18 cellular contexts compared by ENCODE assay signal in the genomic region with DNA sequence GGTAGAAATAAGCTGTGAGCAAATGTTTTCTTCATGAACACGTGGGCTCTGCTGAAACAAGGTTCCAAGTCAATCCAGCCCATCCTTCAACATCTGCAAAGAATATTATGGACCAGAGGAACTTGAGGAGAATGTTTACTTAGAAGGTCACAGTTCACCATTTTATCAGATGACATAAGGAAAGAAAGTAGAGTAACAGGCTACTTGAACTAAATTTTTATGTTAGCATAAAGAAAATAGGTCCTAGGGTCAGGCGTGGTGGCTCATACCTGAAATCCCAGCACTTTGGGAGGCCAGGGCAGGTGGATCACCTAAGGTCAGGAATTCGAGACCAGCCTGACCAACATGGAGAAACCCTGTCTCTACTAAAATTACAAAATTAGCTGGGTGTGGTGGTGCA. TPM values are rescaled to one million over a fixed set of nuclear protein-coding genes. Genes with fewer than 3 reads are reported as not detected.
"Had no signal": no experiment of that assay in that cellular context is flagged by ENCODE, and none has a peak within 500 bp of the region (broad histone marks: within the 10 kb centered on the region; RNA-seq: fewer than 3 reads in every experiment).

No MANE protein-coding gene starts in this region.

RNA-seq across cellular contexts. Expression of gene ERVV-1, which starts 30.6 kb away (rescaled TPM):
- total RNA-seq: activated naive CD4-positive, alpha-beta T cell treated with anti-CD3 and anti-CD28 coated beads for 36 hours; activated naive CD4-positive, alpha-beta T cell treated with anti-CD3 and anti-CD28 coated beads, Interleukin-2, amount 50 U/mL, for 72 hours; activated naive CD8-positive, alpha-beta T cell treated with anti-CD3 and anti-CD28 coated beads for 36 hours; activated naive CD8-positive, alpha-beta T cell treated with anti-CD3 and anti-CD28 coated beads, Interleukin-2, amount 10 ng/mL, durations not matched to agents 7 days and 5 days; activated T-cell treated with anti-CD3 and anti-CD28 coated beads, Interleukin-2, amount 50 U/mL, for 4 hours; activated T-cell treated with anti-CD3 and anti-CD28 coated beads, Interleukin-2, amount 50 U/mL, for 72 hours; activated T-helper 1 cell treated with anti-CD3 and anti-CD28 coated beads, Interleukin-12 subunit alpha, Interleukin-12 subunit beta, Interleukin-2, Interleukin-4 antibody, amounts not matched to agents 30 ng/mL and 10 ng/mL and 1 ng/mL, durations not matched to agents 14 hours and 24 hours and 36 hours; activated T-helper 2 cell treated with anti-CD3 and anti-CD28 coated beads, Interferon-gamma antibody, Interleukin-2, Interleukin-4, amounts not matched to agents 10 μg/mL and 5 μg/mL and 100 μg/mL, durations not matched to agents 14 hours and 24 hours and 36 hours; adrenal gland; aorta; ascending aorta; astrocyte; body of pancreas; breast epithelium; bronchial epithelial cell; cardiac muscle cell; cardiac septum; cerebellum had no signal
- polyA plus RNA-seq: adrenal gland, aorta had no signal
